Comparison of ENCODE assay signal across 13 cellular contexts in genomic region chr9:35662437-35662836, GRCh38. TPM values are rescaled to one million over a fixed set of nuclear protein-coding genes. Genes with fewer than 3 reads are reported as not detected.
DNase-seq lines count a peak whose midpoint lies in the region; ATAC-seq lines count a peak whose summit lies in the region.
"Had no signal": no experiment of that assay in that cellular context is flagged by ENCODE, and none has a peak within 500 bp of the region (broad histone marks: within the 10 kb centered on the region; RNA-seq: fewer than 3 reads in every experiment).

No MANE protein-coding gene starts in this region.

- H3K4me3 Mint-ChIP-seq in stimulated activated naive CD8-positive, alpha-beta T cell treated with anti-CD3 and anti-CD28 coated beads, Interleukin-15, amount 100 ng/mL, for 72 hours: peak overlapping the region; percentile 3 to 47
- H3K4me3 Mint-ChIP-seq in naive thymus-derived CD4-positive, alpha-beta T cell: peak overlapping the region in 9 of 10 donors; percentile 37 to 84 (median 73)

- no peaks in the 10 kb centered on the region for H3K27me3 ChIP-seq in naive thymus-derived CD4-positive, alpha-beta T cell (ENCODE audit: control insufficient read depth in 2 of 2, insufficient read depth in 2 of 2, low read length in 2 of 2)
- H3K27me3 ChIP-seq: neutrophil had no signal

- H3K36me3 Mint-ChIP-seq in activated naive CD4-positive, alpha-beta T cell treated with anti-CD3 and anti-CD28 coated beads, Interleukin-2, amount 50 U/mL, for 72 hours: peaks cover 30 to 35% of the 10 kb centered on the region in 2 donors
- H3K36me3 Mint-ChIP-seq in naive thymus-derived CD4-positive, alpha-beta T cell: peaks cover 0 to 28% (median 16%) of the 10 kb centered on the region in 5 donors

- peaks cover 39 to 43% of the 10 kb centered on the region in 2 donors for H3K4me1 ChIP-seq in naive thymus-derived CD4-positive, alpha-beta T cell (ENCODE audit: control insufficient read depth in 2 of 2, insufficient read depth in 2 of 2, low read length in 2 of 2)

- no peaks in the 10 kb centered on the region for H3K9me3 ChIP-seq in naive thymus-derived CD4-positive, alpha-beta T cell (ENCODE audit: control insufficient read depth in 2 of 3, low read length in 3 of 3)
- H3K9me3 ChIP-seq: neutrophil had no signal

- peaks cover 0 to 12% (median 9%) of the 10 kb centered on the region in 3 experiments for H3K36me3 ChIP-seq in naive thymus-derived CD4-positive, alpha-beta T cell (ENCODE audit: control insufficient read depth in 2 of 3, insufficient read depth in 3 of 3, low read length in 3 of 3)
- H3K36me3 ChIP-seq: neutrophil had no signal

- no peaks in the 10 kb centered on the region for H3K27me3 Mint-ChIP-seq in stimulated activated naive CD8-positive, alpha-beta T cell treated with anti-CD3 and anti-CD28 coated beads, Interleukin-15, amount 100 ng/mL, for 72 hours
- peaks cover 0 to 6% (median 0%) of the 10 kb centered on the region in 5 donors for H3K27me3 Mint-ChIP-seq in naive thymus-derived CD4-positive, alpha-beta T cell

- intact Hi-C loops in naive thymus-derived CD4-positive, alpha-beta T cell (cut with micrococcal nuclease): no loop called here
- intact Hi-C loops in head of caudate nucleus (cut with DNase I): no loop called here

- no peak overlapping the region for H3K27ac Mint-ChIP-seq in stimulated activated naive CD8-positive, alpha-beta T cell treated with anti-CD3 and anti-CD28 coated beads, Interleukin-15, amount 100 ng/mL, for 72 hours
- peak overlapping the region; percentile 8 to 93 for H3K27ac Mint-ChIP-seq in activated naive CD4-positive, alpha-beta T cell treated with anti-CD3 and anti-CD28 coated beads, Interleukin-2, amount 50 U/mL, for 72 hours
- H3K27ac Mint-ChIP-seq in naive thymus-derived CD4-positive, alpha-beta T cell: peak overlapping the region; percentile 49 to 100 (median 80)

- peaks cover 83% of the 10 kb centered on the region for H3K4me1 Mint-ChIP-seq in stimulated activated naive CD8-positive, alpha-beta T cell treated with anti-CD3 and anti-CD28 coated beads, Interleukin-15, amount 100 ng/mL, for 72 hours
- peaks cover 48 to 86% (median 80%) of the 10 kb centered on the region in 7 donors for H3K4me1 Mint-ChIP-seq in naive thymus-derived CD4-positive, alpha-beta T cell

- no peaks in the 10 kb centered on the region for H3K9me3 Mint-ChIP-seq in stimulated activated naive CD8-positive, alpha-beta T cell treated with anti-CD3 and anti-CD28 coated beads, Interleukin-15, amount 100 ng/mL, for 72 hours
- peaks cover 0 to 2% of the 10 kb centered on the region in 2 donors for H3K9me3 Mint-ChIP-seq in activated naive CD4-positive, alpha-beta T cell treated with anti-CD3 and anti-CD28 coated beads, Interleukin-2, amount 50 U/mL, for 72 hours
- peaks cover 0 to 11% (median 0%) of the 10 kb centered on the region in 11 donors for H3K9me3 Mint-ChIP-seq in naive thymus-derived CD4-positive, alpha-beta T cell
- H3K9me3 Mint-ChIP-seq: stimulated activated naive CD8-positive, alpha-beta T cell treated with anti-CD3 and anti-CD28 coated beads, Interleukin-15, Interleukin-2, amounts not matched to agents 100 ng/mL and 50 ng/mL, for 24 hours had no signal

- DNase-seq in stimulated activated naive CD8-positive, alpha-beta T cell treated with anti-CD3 and anti-CD28 coated beads, Interleukin-15, amount 100 ng/mL, for 72 hours: no peak
- DNase-seq in stimulated activated naive CD8-positive, alpha-beta T cell treated with anti-CD3 and anti-CD28 coated beads, Interleukin-15, Interleukin-2, amounts not matched to agents 100 U/mL and 50 U/mL, for 24 hours: no peak
- DNase-seq in activated naive CD4-positive, alpha-beta T cell treated with anti-CD3 and anti-CD28 coated beads, Interleukin-2, amount 50 U/mL, for 72 hours (ENCODE audit: low spot score in 2 of 2): no peak
- no peak for DNase-seq in naive thymus-derived CD4-positive, alpha-beta T cell
- no peak for DNase-seq in kidney glomerular epithelial cell (lab: John Stamatoyannopoulos, UW)
- DNase-seq in head of caudate nucleus: no peak
- DNase-seq: NCI-H345, SHP77 had no signal

- CTCF ChIA-PET in naive thymus-derived CD4-positive, alpha-beta T cell (lab: Charles Lee): interaction anchor here (1.1 to 10.2 kb wide), 7 partner anchors 13 to 66 kb away, joined by 3 to 107 read pairs (median 7); partner anchors contain the start of genes CD72 and SIT1

- peak overlapping the region; percentile 50 for H3K27ac ChIP-seq in naive thymus-derived CD4-positive, alpha-beta T cell (ENCODE audit: low read depth, low read length)
- H3K27ac ChIP-seq: neutrophil had no signal

- POLR2A ChIA-PET in naive thymus-derived CD4-positive, alpha-beta T cell (lab: Charles Lee): interaction anchor here (0.9 to 11.8 kb wide), 6 partner anchors 9 to 68 kb away, joined by 3 to 264 read pairs (median 4); partner anchors contain the start of gene SIT1

- no peak for ATAC-seq in stimulated activated naive CD8-positive, alpha-beta T cell treated with anti-CD3 and anti-CD28 coated beads, Interleukin-15, amount 100 ng/mL, for 72 hours
- ATAC-seq in stimulated activated naive CD8-positive, alpha-beta T cell treated with anti-CD3 and anti-CD28 coated beads, Interleukin-15, Interleukin-2, amounts not matched to agents 100 U/mL and 50 U/mL, for 24 hours: no peak
- ATAC-seq in activated naive CD4-positive, alpha-beta T cell treated with anti-CD3 and anti-CD28 coated beads, Interleukin-2, amount 50 U/mL, for 72 hours: no peak
- ATAC-seq in naive thymus-derived CD4-positive, alpha-beta T cell: no peak
- ATAC-seq in HG03139 (IDR thresholded peaks at IDR 0.05; ENCODE audit: unreplicated experiment): no peak
- no peak for ATAC-seq in HG03108 (IDR thresholded peaks at IDR 0.05; ENCODE audit: unreplicated experiment)
- ATAC-seq: activated CD4-positive, CD25-positive, alpha-beta regulatory T cell treated with anti-CD3 and anti-CD28 coated beads, Interleukin-2, amount 50 U/mL, for 24 hours had no signal

- peak overlapping the region; percentile 40 for H3K4me3 ChIP-seq in naive thymus-derived CD4-positive, alpha-beta T cell (ENCODE audit: low read length)

RNA-seq across cellular contexts. Expression of gene ARHGEF39, which starts 2.6 kb away (rescaled TPM):
- total RNA-seq in activated naive CD4-positive, alpha-beta T cell treated with anti-CD3 and anti-CD28 coated beads, Interleukin-2, amount 50 U/mL, for 72 hours: 10 to 100 TPM; 21.6 to 22.8 TPM
- 10 to 100 TPM in 1 of 5 experiments, 1 to 10 TPM in 1, under 1 TPM in 1, not detected in 2; 0.11 to 10.4 (median 1.0) TPM for total RNA-seq in naive thymus-derived CD4-positive, alpha-beta T cell
- under 1 TPM; 0.12 to 0.44 TPM for polyA plus RNA-seq in naive thymus-derived CD4-positive, alpha-beta T cell

RNA-seq across cellular contexts. Expression of gene CCDC107, which starts 4.3 kb away (rescaled TPM):
- 10 to 100 TPM; 10.2 to 24.4 TPM for total RNA-seq in activated naive CD4-positive, alpha-beta T cell treated with anti-CD3 and anti-CD28 coated beads, Interleukin-2, amount 50 U/mL, for 72 hours
- total RNA-seq in naive thymus-derived CD4-positive, alpha-beta T cell: 10 to 100 TPM; 12.0 to 37.4 (median 16.4) TPM
- 10 to 100 TPM; 49.1 to 65.7 TPM for polyA plus RNA-seq in naive thymus-derived CD4-positive, alpha-beta T cell

RNA-seq across cellular contexts. Expression of gene RMRP, which starts 4.6 kb away (rescaled TPM):
- total RNA-seq in activated naive CD4-positive, alpha-beta T cell treated with anti-CD3 and anti-CD28 coated beads, Interleukin-2, amount 50 U/mL, for 72 hours: 1,000 to 10,000 TPM; 3,566 to 7,483 TPM
- over 10,000 TPM in 1 of 5 experiments, 1,000 to 10,000 TPM in 4; 5,750 to 11,273 (median 9,225) TPM for total RNA-seq in naive thymus-derived CD4-positive, alpha-beta T cell
- polyA plus RNA-seq in naive thymus-derived CD4-positive, alpha-beta T cell: 10 to 100 TPM in 1 of 2 donors, not detected in 1; 49.2 TPM

RNA-seq across cellular contexts. Expression of gene CA9, which starts 11.3 kb away (rescaled TPM):
- 1 to 10 TPM in 1 of 2 donors, under 1 TPM in 1; 0.73 to 1.1 TPM for total RNA-seq in activated naive CD4-positive, alpha-beta T cell treated with anti-CD3 and anti-CD28 coated beads, Interleukin-2, amount 50 U/mL, for 72 hours
- total RNA-seq in naive thymus-derived CD4-positive, alpha-beta T cell: under 1 TPM in 1 of 5 experiments, not detected in 4; 0.36 TPM
- not detected for polyA plus RNA-seq in naive thymus-derived CD4-positive, alpha-beta T cell

RNA-seq across cellular contexts. Expression of gene SIT1, which starts 11.7 kb away (rescaled TPM):
- total RNA-seq in activated naive CD4-positive, alpha-beta T cell treated with anti-CD3 and anti-CD28 coated beads, Interleukin-2, amount 50 U/mL, for 72 hours: 100 to 1,000 TPM in 1 of 2 donors, 10 to 100 TPM in 1; 67.8 to 122 TPM
- total RNA-seq in naive thymus-derived CD4-positive, alpha-beta T cell: 100 to 1,000 TPM in 1 of 5 experiments, 10 to 100 TPM in 4; 16.9 to 225 (median 45.6) TPM
- polyA plus RNA-seq in naive thymus-derived CD4-positive, alpha-beta T cell: 100 to 1,000 TPM in 1 of 2 donors, 10 to 100 TPM in 1; 97.4 to 162 TPM

Comparison
In these comparisons a context has a peak if more than half of its experiments do, and no peak if none do; other contexts are left out.
1. H3K27ac Mint-ChIP-seq: peak in activated naive CD4-positive, alpha-beta T cell treated with anti-CD3 and anti-CD28 coated beads, Interleukin-2, amount 50 U/mL, for 72 hours (2 of 2) and naive thymus-derived CD4-positive, alpha-beta T cell (9 of 9); none in stimulated activated naive CD8-positive, alpha-beta T cell treated with anti-CD3 and anti-CD28 coated beads, Interleukin-15, amount 100 ng/mL, for 72 hours (0 of 2).